Comparison of ENCODE assay signal across 12 cellular contexts in genomic region chr11:102225689-102226562, GRCh38.
DNase-seq lines count a peak whose midpoint lies in the region; ATAC-seq, FAIRE-seq and TF ChIP-seq lines count a peak whose summit lies in the region.
"Had no signal": no experiment of that assay in that cellular context is flagged by ENCODE, and none has a peak within 500 bp of the region (broad histone marks: within the 10 kb centered on the region; RNA-seq: fewer than 3 reads in every experiment).

No MANE protein-coding gene starts in this region.

- CTCF ChIA-PET in OCI-LY7 (lab: Charles Lee; ENCODE audit: unreplicated experiment) (no interaction called here), H1 (lab: Charles Lee; ENCODE audit: partially characterized antibody) (interaction anchor here (0.7 to 2.4 kb wide), 10 partner anchors 28 to 83 kb away, joined by 3 to 12 read pairs (median 4); no protein-coding TSS in a partner anchor)

- 0 out of 2 replicates have a peak overlapping the region, but pooled peaks have one; percentile 3 for H2BK5ac ChIP-seq in H1 (ENCODE audit: low read depth, low read length)

- no peaks in the 10 kb centered on the region for H3K4me1 ChIP-seq in OCI-LY7 (ENCODE audit: insufficient read depth, low read length, poor library complexity, severe bottlenecking)
- H3K4me1 ChIP-seq in H1 (replicated peaks in 1 of 4; ENCODE audit: control insufficient read depth in 3 of 4, insufficient read depth in 4 of 4, low read length in 3 of 4): peaks cover 0 to 5% (median 0%) of the 10 kb centered on the region in 4 experiments; a peak in 1 of 7 replicates
- no peaks in the 10 kb centered on the region for H3K4me1 ChIP-seq in psoas muscle

- H3K14ac ChIP-seq in H1 (ENCODE audit: insufficient read length): no peak overlapping the region

- 92% methylated on average over 4 of the region's 4 CpGs; no CpG with 5 or more reads in 1 of the 2 experiments for WGBS in H1 (ENCODE audit: extremely low coverage in 1 of 2, insufficient coverage in 1 of 2, insufficient read length in 1 of 2, insufficient replicate concordance in 2 of 2, low coverage in 1 of 2, low lambda C conversion rate in 2 of 2, missing lambda C conversion rate in 1 of 2), 2 experiments
- 90 to 92% (median 90%) methylated on average over 4 of the region's 4 CpGs for WGBS in psoas muscle, 3 donors

- no peak overlapping the region for H4K91ac ChIP-seq in H1 (replicated peaks; ENCODE audit: insufficient read length, low read length)

- no peak overlapping the region for H2BK12ac ChIP-seq in H1 (ENCODE audit: low read depth, low read length)

- no peak overlapping the region for H3K56ac ChIP-seq in H1 (replicated peaks; ENCODE audit: insufficient read length, low read depth, low read length)

- H3K18ac ChIP-seq in H1 (ENCODE audit: extremely low read depth, low read length): no peak overlapping the region

- H3K4me2 ChIP-seq in OCI-LY7 (ENCODE audit: low read length) (no peak overlapping the region), H1 (ENCODE audit: insufficient read depth in 1 of 2, low read depth in 2 of 2, low read length in 2 of 2) (no peak overlapping the region)

- TF ChIP-seq CTCF in AG10803 (conservative IDR thresholded peaks at IDR 0.05; ENCODE audit: low read length): no peak
- no peak for TF ChIP-seq CTCF in OCI-LY7 (conservative IDR thresholded peaks at IDR 0.05; ENCODE audit: low read length)
- no peak for TF ChIP-seq CTCF in H1 (IDR thresholded peaks at IDR 0.05; ENCODE audit: control extremely low read depth in 1 of 3, insufficient read depth in 1 of 3, low read depth in 1 of 3, low read length in 3 of 3)
- no peak for TF ChIP-seq CTCF in nephron (IDR thresholded peaks at IDR 0.05; ENCODE audit: unreplicated experiment in 3 of 3)
- no peak for TF ChIP-seq CTCF in psoas muscle (IDR thresholded peaks at IDR 0.05)

- H4K20me1 ChIP-seq in OCI-LY7 (ENCODE audit: insufficient read depth, low read length) (no peaks in the 10 kb centered on the region), H1 (replicated peaks in 1 of 2; ENCODE audit: control insufficient read depth in 1 of 2, insufficient read depth in 2 of 2, low read length in 2 of 2) (no peaks in the 10 kb centered on the region)

- H3K27ac ChIP-seq in OCI-LY7 (ENCODE audit: low read depth, low read length, poor library complexity, severe bottlenecking) (no peak overlapping the region), H1 (ENCODE audit: low read depth, low read length) (no peak overlapping the region), psoas muscle (no peak overlapping the region)
- H3K27ac ChIP-seq: heart left ventricle had no signal

- peak; percentile 91 for DNase-seq in AG10803 (ENCODE audit: low read depth)
- DNase-seq in OCI-LY7 (ENCODE audit: low spot score): no peak
- DNase-seq in H1 (ENCODE audit: low read depth in 1 of 2, low spot score in 2 of 2): no peak
- DNase-seq in psoas muscle: no peak
- no peak for DNase-seq in immature natural killer cell
- no peak for DNase-seq in central memory CD4-positive, alpha-beta T cell
- DNase-seq: CD8-positive, alpha-beta memory T cell; heart left ventricle; NCI-H1105 had no signal

- no peak overlapping the region for H2AK5ac ChIP-seq in H1 (ENCODE audit: low read depth, low read length)

- no peaks in the 10 kb centered on the region for H3K23me2 ChIP-seq in H1 (ENCODE audit: low read depth, low read length)

- no peak overlapping the region for H4K5ac ChIP-seq in H1 (ENCODE audit: insufficient read length, low read depth, low read length)

- H3K9ac ChIP-seq in H1 (replicated peaks in 1 of 4; ENCODE audit: extremely low read depth in 1 of 4, low read depth in 3 of 4, low read length in 3 of 4): no peak overlapping the region

- H3K23ac ChIP-seq in H1 (ENCODE audit: insufficient read length): no peak overlapping the region

- intact Hi-C loops in OCI-LY7 (cut with micrococcal nuclease; ENCODE audit: unreplicated experiment) (no loop called here), psoas muscle (cut with DNase I) (loop anchor here in 1 of 2 donors (1.0 kb wide), 1 partner anchor 18 kb away; no protein-coding TSS in a partner anchor)

- BruUV-seq in OCI-LY7 (replicated peaks; lab: Mats Ljungman, UMichigan): no TSS peak

- POLR2A ChIA-PET in OCI-LY7 (lab: Charles Lee): interaction anchor here (0.6 to 1.8 kb wide), 6 partner anchors 10 to 231 kb away, joined by 3 to 4 read pairs (median 3); no protein-coding TSS in a partner anchor
- POLR2A ChIA-PET in H1 (lab: Charles Lee; ENCODE audit: partially characterized antibody): interaction anchor here (0.7 to 1.5 kb wide), 2 partner anchors 43 to 105 kb away, joined by 3 read pairs; no protein-coding TSS in a partner anchor

- no peaks in the 10 kb centered on the region for H3K9me2 ChIP-seq in OCI-LY7 (ENCODE audit: insufficient read depth, low read length)

- H3K4me3 Mint-ChIP-seq in nephron (no peak overlapping the region), immature natural killer cell (no peak overlapping the region)
- H3K4me3 Mint-ChIP-seq: CD8-positive, alpha-beta memory T cell had no signal

- H3K4me1 Mint-ChIP-seq in nephron: peaks cover 51% of the 10 kb centered on the region
- no peaks in the 10 kb centered on the region for H3K4me1 Mint-ChIP-seq in immature natural killer cell
- H3K4me1 Mint-ChIP-seq: CD8-positive, alpha-beta memory T cell had no signal

- FAIRE-seq in H1 (lab: Jason Lieb, UNC): no peak

- H3K4me3 ChIP-seq in AG10803 (ENCODE audit: low read length) (no peak overlapping the region), OCI-LY7 (ENCODE audit: low read depth, low read length, poor library complexity, severe bottlenecking) (no peak overlapping the region), H1 (ENCODE audit: extremely low read depth in 1 of 4, insufficient read depth in 2 of 4, low read depth in 3 of 4, low read length in 4 of 4) (no peak overlapping the region), psoas muscle (no peak overlapping the region)
- H3K4me3 ChIP-seq: heart left ventricle had no signal

- no peaks in the 10 kb centered on the region for H3K27me3 Mint-ChIP-seq in nephron (ENCODE audit: low read depth)
- peaks cover 0 to 2% (median 2%) of the 10 kb centered on the region in 3 donors for H3K27me3 Mint-ChIP-seq in immature natural killer cell (ENCODE audit: low read depth in 3 of 3)

- TF ChIP-seq RAD21 in H1 (IDR thresholded peaks at IDR 0.05 in 1 of 2, conservative IDR thresholded peaks at IDR 0.05 in 1 of 2; ENCODE audit: low read depth in 2 of 2, low read length in 2 of 2): no peak

- TF ChIP-seq EP300 in H1 (IDR thresholded peaks at IDR 0.05; ENCODE audit: borderline replicate concordance in 1 of 2, low read depth in 2 of 2, low read length in 2 of 2): no peak

- no peaks in the 10 kb centered on the region for H3K79me2 ChIP-seq in OCI-LY7 (ENCODE audit: insufficient read depth, low read depth, low read length)
- H3K79me2 ChIP-seq in H1 (ENCODE audit: control insufficient read depth in 1 of 2, insufficient read depth in 2 of 2, low read length in 2 of 2): no peaks in the 10 kb centered on the region

- H3K9me3 ChIP-seq in OCI-LY7 (ENCODE audit: low read length): no peaks in the 10 kb centered on the region
- H3K9me3 ChIP-seq in H1 (ENCODE audit: insufficient read depth in 2 of 2, low read depth in 1 of 2, low read length in 1 of 2): no peaks in the 10 kb centered on the region
- H3K9me3 ChIP-seq in psoas muscle: no peaks in the 10 kb centered on the region
- H3K9me3 ChIP-seq: heart left ventricle had no signal

- H3K27ac Mint-ChIP-seq in nephron: peak overlapping the region; percentile 79 to 85 (median 83)
- H3K27ac Mint-ChIP-seq in immature natural killer cell: no peak overlapping the region
- H3K27ac Mint-ChIP-seq: activated T-helper 2 cell treated with anti-CD3 and anti-CD28 coated beads, Interferon-gamma antibody, Interleukin-2, Interleukin-4, amounts not matched to agents 10 μg/mL and 5 μg/mL and 100 μg/mL, durations not matched to agents 14 hours and 24 hours and 36 hours had no signal

- no peak overlapping the region for H2BK120ac ChIP-seq in H1 (replicated peaks; ENCODE audit: low read depth, low read length)

- H2BK15ac ChIP-seq in H1 (ENCODE audit: low read length): no peak overlapping the region

- H3K4ac ChIP-seq in H1 (replicated peaks; ENCODE audit: insufficient read length, low read depth, low read length): no peak overlapping the region

- no peaks in the 10 kb centered on the region; the same call in 1 of the 2 replicates for H3K79me1 ChIP-seq in H1 (ENCODE audit: low read depth, low read length)

- H3K36me3 Mint-ChIP-seq in nephron (ENCODE audit: low read depth) (peaks cover 76% of the 10 kb centered on the region), immature natural killer cell (no peaks in the 10 kb centered on the region)
- H3K36me3 Mint-ChIP-seq: CD8-positive, alpha-beta memory T cell had no signal

- no peak for ATAC-seq in HG03460 (IDR thresholded peaks at IDR 0.05; ENCODE audit: unreplicated experiment)
- no peak for ATAC-seq in psoas muscle

- TF ChIP-seq POLR2A in H1 (IDR thresholded peaks at IDR 0.05; ENCODE audit: control extremely low read depth in 1 of 2, low read depth in 2 of 2, low read length in 2 of 2): no peak

- peak overlapping the region; percentile 16; the same call in 1 of the 2 replicates for H2AFZ ChIP-seq in OCI-LY7 (ENCODE audit: low read length)
- H2AFZ ChIP-seq in H1 (ENCODE audit: low read length): no peak overlapping the region

- H4K8ac ChIP-seq in H1 (ENCODE audit: extremely low read depth, insufficient read depth, low read length): no peak overlapping the region

- no peaks in the 10 kb centered on the region for H3K36me3 ChIP-seq in OCI-LY7 (ENCODE audit: insufficient read depth, low read length)
- H3K36me3 ChIP-seq in H1 (ENCODE audit: control insufficient read depth in 2 of 4, insufficient read depth in 4 of 4, low read length in 3 of 4): peaks cover 0 to 26% (median 8%) of the 10 kb centered on the region in 4 experiments; a peak in 5 of 8 replicates
- peaks cover 4 to 70% of the 10 kb centered on the region in 2 donors for H3K36me3 ChIP-seq in psoas muscle (ENCODE audit: insufficient read depth in 1 of 2, low read depth in 1 of 2)

- H3K9me3 Mint-ChIP-seq in nephron (no peaks in the 10 kb centered on the region), immature natural killer cell (peaks cover 0 to 4% (median 0%) of the 10 kb centered on the region in 6 donors)
- H3K9me3 Mint-ChIP-seq: activated T-helper 2 cell treated with anti-CD3 and anti-CD28 coated beads, Interferon-gamma antibody, Interleukin-2, Interleukin-4, amounts not matched to agents 10 μg/mL and 5 μg/mL and 100 μg/mL, durations not matched to agents 14 hours and 24 hours and 36 hours; CD8-positive, alpha-beta memory T cell had no signal

- H2BK20ac ChIP-seq in H1 (ENCODE audit: low read length): no peak overlapping the region

- H3K27me3 ChIP-seq in H1 (replicated peaks in 1 of 4; ENCODE audit: control insufficient read depth in 3 of 4, extremely low read depth in 1 of 4, insufficient read depth in 3 of 4, low read length in 3 of 4) (no peaks in the 10 kb centered on the region), psoas muscle (ENCODE audit: insufficient read depth in 3 of 3, low read length in 2 of 3) (no peaks in the 10 kb centered on the region)
- H3K27me3 ChIP-seq: heart left ventricle had no signal

TF ChIP-seq in H1, 55 proteins besides CTCF, POLR2A, EP300 and RAD21 (continues in another document):
- TF ChIP-seq KDM5A (IDR thresholded peaks at IDR 0.05; ENCODE audit: low read length) (no peak), JUN (IDR thresholded peaks at IDR 0.05; ENCODE audit: low read depth, low read length) (no peak), CBX5 (IDR thresholded peaks at IDR 0.05; ENCODE audit: low read depth, low read length) (no peak), EZH2 (IDR thresholded peaks at IDR 0.05; ENCODE audit: low read depth, low read length, severe bottlenecking) (no peak)

Comparison
In these comparisons a context has a peak if more than half of its experiments do, and no peak if none do; other contexts are left out.
1. H3K27ac Mint-ChIP-seq: peak in nephron (3 of 3); none in immature natural killer cell (0 of 6).